In the genomic region with DNA sequence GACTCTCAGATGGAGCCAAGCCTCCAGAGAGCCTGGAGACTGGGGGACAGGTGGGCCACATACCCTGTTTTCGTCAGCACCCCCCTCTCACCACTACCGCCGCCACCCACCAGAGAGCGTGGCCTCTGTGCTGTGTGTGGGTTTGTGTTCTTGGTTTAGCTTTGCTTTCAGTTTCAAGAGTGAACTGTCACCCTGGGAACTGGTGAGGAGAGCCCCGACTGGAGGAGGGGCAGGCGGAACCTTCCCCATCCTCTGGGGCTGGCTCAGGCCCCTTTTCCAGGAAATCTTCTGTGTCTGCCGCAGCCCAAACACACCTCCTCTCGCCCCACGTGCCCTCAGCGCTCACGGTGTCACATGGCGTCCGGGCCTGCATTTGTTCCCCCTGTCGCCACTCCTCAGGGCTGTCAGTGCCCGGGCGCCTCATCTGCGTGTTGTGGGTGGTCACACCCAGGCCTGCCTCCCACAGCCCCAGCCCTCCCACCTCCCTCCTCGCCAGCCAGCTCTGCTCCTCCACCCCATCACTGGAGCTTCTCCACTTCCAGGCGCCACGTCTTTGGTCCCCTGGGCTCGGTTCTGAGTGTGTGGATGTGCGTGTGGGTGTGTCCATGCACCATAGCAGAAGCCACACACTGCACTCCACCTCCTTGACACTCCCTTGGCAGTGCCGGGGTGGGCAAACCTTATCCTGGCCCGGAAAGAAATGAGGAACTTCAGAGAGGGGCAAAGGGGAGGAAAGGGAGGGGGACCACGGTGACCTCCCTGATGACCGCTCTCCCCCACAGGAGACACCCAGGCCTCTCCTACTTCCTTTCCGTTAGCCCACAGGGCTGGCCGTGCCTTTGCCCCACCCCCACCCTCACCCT, we compare ENCODE assay signal across 9 cellular contexts. TPM values are rescaled to one million over a fixed set of nuclear protein-coding genes. Genes with fewer than 3 reads are reported as not detected.
DNase-seq lines count a peak whose midpoint lies in the region; ATAC-seq and TF ChIP-seq lines count a peak whose summit lies in the region.
"Had no signal": no experiment of that assay in that cellular context is flagged by ENCODE, and none has a peak within 500 bp of the region (broad histone marks: within the 10 kb centered on the region; RNA-seq: fewer than 3 reads in every experiment).

No MANE protein-coding gene starts in this region.

- peak in 1 of 2 experiments; percentile 11 for TF ChIP-seq CTCF in tibial artery (IDR thresholded peaks at IDR 0.05)

- DNase-seq in T follicular helper cell (ENCODE audit: low read depth) (peak; percentile 44), tibial artery (peak; percentile 49 to 64), posterior cingulate gyrus (no peak), kidney glomerular epithelial cell (lab: John Stamatoyannopoulos, UW) (no peak)
- peak; percentile 36 for DNase-seq in activated naive CD8-positive, alpha-beta T cell treated with anti-CD3 and anti-CD28 coated beads, Interleukin-2, amount 50 U/mL, for 16 hours (ENCODE audit: low read depth, low spot score)
- DNase-seq in naive thymus-derived CD4-positive, alpha-beta T cell = peak; percentile 18 to 79 (median 71)

- peak overlapping the region; percentile 42 for H3K4me3 ChIP-seq in naive thymus-derived CD4-positive, alpha-beta T cell (ENCODE audit: low read length)
- H3K4me3 ChIP-seq in tibial artery = no peak overlapping the region
- H3K4me3 ChIP-seq: SK-N-MC had no signal

- intact Hi-C loops in naive thymus-derived CD4-positive, alpha-beta T cell (cut with micrococcal nuclease) = loop anchor here (1.0 to 10.0 kb wide), 9 partner anchors 10 to 1732 kb away; a partner anchor contains a TSS
- intact Hi-C loops in tibial artery (cut with DNase I; ENCODE audit: low total_unique reads) = loop anchor here (5.0 kb wide), 2 partner anchors 40 to 110 kb away; no protein-coding TSS in a partner anchor
- intact Hi-C loops in posterior cingulate gyrus (cut with DNase I) = loop anchor here (5.0 kb wide), 1 partner anchor 40 kb away; no protein-coding TSS in a partner anchor

- CTCF ChIA-PET in naive thymus-derived CD4-positive, alpha-beta T cell (lab: Charles Lee) = interaction anchor here (0.6 to 5.5 kb wide), 4 partner anchors 9 to 109 kb away, joined by 3 to 83 read pairs (median 14); no protein-coding TSS in a partner anchor

- H3K27ac Mint-ChIP-seq in naive thymus-derived CD4-positive, alpha-beta T cell = peak overlapping the region; percentile 85 to 96 (median 94)

- peaks cover 20 to 64% (median 44%) of the 10 kb centered on the region in 7 donors for H3K4me1 Mint-ChIP-seq in naive thymus-derived CD4-positive, alpha-beta T cell

- no peaks in the 10 kb centered on the region for H3K9me3 ChIP-seq in naive thymus-derived CD4-positive, alpha-beta T cell (ENCODE audit: control insufficient read depth in 2 of 3, low read length in 3 of 3)
- no peaks in the 10 kb centered on the region for H3K9me3 ChIP-seq in tibial artery

- ATAC-seq in GM18519 (IDR thresholded peaks at IDR 0.05; ENCODE audit: low FRiP score, unreplicated experiment) = peak; percentile 49
- peak; percentile 43 for ATAC-seq in HG02943 (IDR thresholded peaks at IDR 0.05; ENCODE audit: low read depth, unreplicated experiment)
- ATAC-seq in naive thymus-derived CD4-positive, alpha-beta T cell = peak; percentile 83

- peak overlapping the region; percentile 73 for H3K27ac ChIP-seq in naive thymus-derived CD4-positive, alpha-beta T cell (ENCODE audit: low read depth, low read length)
- peak overlapping the region; percentile 56 to 59 for H3K27ac ChIP-seq in tibial artery
- H3K27ac ChIP-seq: SK-N-MC had no signal

- peak overlapping the region; percentile 74 to 93 (median 84) for H3K4me3 Mint-ChIP-seq in naive thymus-derived CD4-positive, alpha-beta T cell

- H3K4me1 ChIP-seq in naive thymus-derived CD4-positive, alpha-beta T cell (ENCODE audit: control insufficient read depth in 2 of 2, insufficient read depth in 2 of 2, low read length in 2 of 2) = peaks cover 26 to 32% of the 10 kb centered on the region in 2 donors
- peaks cover 0 to 24% (median 2%) of the 10 kb centered on the region in 4 donors for H3K4me1 ChIP-seq in tibial artery

- no peaks in the 10 kb centered on the region for H3K27me3 ChIP-seq in naive thymus-derived CD4-positive, alpha-beta T cell (ENCODE audit: control insufficient read depth in 2 of 2, insufficient read depth in 2 of 2, low read length in 2 of 2)
- no peaks in the 10 kb centered on the region for H3K27me3 ChIP-seq in tibial artery

- no peaks in the 10 kb centered on the region for H3K9me3 Mint-ChIP-seq in naive thymus-derived CD4-positive, alpha-beta T cell

- H3K36me3 Mint-ChIP-seq in naive thymus-derived CD4-positive, alpha-beta T cell = peaks cover 0 to 17% (median 3%) of the 10 kb centered on the region in 5 donors

- peaks cover 0 to 13% (median 2%) of the 10 kb centered on the region in 3 experiments for H3K36me3 ChIP-seq in naive thymus-derived CD4-positive, alpha-beta T cell (ENCODE audit: control insufficient read depth in 2 of 3, insufficient read depth in 3 of 3, low read length in 3 of 3)
- H3K36me3 ChIP-seq in tibial artery = no peaks in the 10 kb centered on the region

- POLR2A ChIA-PET in naive thymus-derived CD4-positive, alpha-beta T cell (lab: Charles Lee) = interaction anchor here (0.7 to 2.2 kb wide), 7 partner anchors 10 to 110 kb away, joined by 3 to 12 read pairs (median 5); no protein-coding TSS in a partner anchor

- H3K27me3 Mint-ChIP-seq in naive thymus-derived CD4-positive, alpha-beta T cell = no peaks in the 10 kb centered on the region

RNA-seq across cellular contexts. Expression of a gene that starts 27.8 kb away (rescaled TPM):
- total RNA-seq in naive thymus-derived CD4-positive, alpha-beta T cell = 10 to 100 TPM; 20.7 to 48.9 (median 23.7) TPM
- 10 to 100 TPM in 1 of 2 donors, 1 to 10 TPM in 1; 8.5 to 16.9 TPM for polyA plus RNA-seq in naive thymus-derived CD4-positive, alpha-beta T cell

Comparison
In these comparisons a context has a peak if more than half of its experiments do, and no peak if none do; other contexts are left out.
1. DNase-seq: peak in T follicular helper cell (single experiment), activated naive CD8-positive, alpha-beta T cell treated with anti-CD3 and anti-CD28 coated beads, Interleukin-2, amount 50 U/mL, for 16 hours (single experiment), naive thymus-derived CD4-positive, alpha-beta T cell (9 of 9) and tibial artery (2 of 2); none in posterior cingulate gyrus (0 of 10) and kidney glomerular epithelial cell (single experiment).
2. Peak in every context shown above with its lines, with median percentiles within 50 percentile points of each other: ATAC-seq.